21 cellular contexts compared by ENCODE assay signal in genomic region chr1:29500651-29501050, GRCh38.
A peak's percentile ranks its signal among the peaks of the same experiment; 100 is the strongest.
DNase-seq lines count a peak whose midpoint lies in the region; ATAC-seq and TF ChIP-seq lines count a peak whose summit lies in the region.
"Had no signal": no experiment of that assay in that cellular context is flagged by ENCODE, and none has a peak within 500 bp of the region (broad histone marks: within the 10 kb centered on the region; RNA-seq: fewer than 3 reads in every experiment).

No MANE protein-coding gene starts in this region.

- H3K27ac Mint-ChIP-seq in activated CD4-positive, alpha-beta memory T cell treated with anti-CD3 and anti-CD28 coated beads, Interleukin-2, amount 10 ng/mL, durations not matched to agents 7 days and 5 days, result no peak overlapping the region
- no peak overlapping the region for H3K27ac Mint-ChIP-seq in activated CD4-positive, alpha-beta memory T cell treated with anti-CD3 and anti-CD28 coated beads for 36 hours
- H3K27ac Mint-ChIP-seq in activated CD8-positive, alpha-beta memory T cell treated with anti-CD3 and anti-CD28 coated beads, Interleukin-2, amount 10 ng/mL, durations not matched to agents 7 days and 5 days, result no peak overlapping the region
- H3K27ac Mint-ChIP-seq: B cell; CD4-positive, CD25-positive, alpha-beta regulatory T cell had no signal

- H3K36me3 ChIP-seq in gastroesophageal sphincter, result no peaks in the 10 kb centered on the region
- H3K36me3 ChIP-seq: SJCRH30 had no signal

- no peak for ATAC-seq in activated CD8-positive, alpha-beta memory T cell treated with anti-CD3 and anti-CD28 coated beads, Interleukin-2, amount 10 ng/mL, durations not matched to agents 7 days and 5 days
- ATAC-seq in GM18858 (IDR thresholded peaks at IDR 0.05; ENCODE audit: unreplicated experiment) (no peak), gastroesophageal sphincter (no peak)
- ATAC-seq: K562, PC-3 had no signal

- H3K9me3 ChIP-seq in iPS-18c (ENCODE audit: control insufficient read depth, insufficient read depth, low read length), result no peaks in the 10 kb centered on the region
- H3K9me3 ChIP-seq in gastroesophageal sphincter, result peaks cover 0 to 16% (median 0%) of the 10 kb centered on the region in 3 donors
- H3K9me3 ChIP-seq: Caco-2, SJCRH30 had no signal

- TF ChIP-seq CTCF in gastroesophageal sphincter (IDR thresholded peaks at IDR 0.05), result no peak

- no peaks in the 10 kb centered on the region for H3K36me3 Mint-ChIP-seq in activated CD4-positive, alpha-beta memory T cell treated with anti-CD3 and anti-CD28 coated beads, Interleukin-2, amount 10 ng/mL, durations not matched to agents 7 days and 5 days (ENCODE audit: low read depth)
- no peaks in the 10 kb centered on the region for H3K36me3 Mint-ChIP-seq in activated CD4-positive, alpha-beta memory T cell treated with anti-CD3 and anti-CD28 coated beads for 36 hours
- no peaks in the 10 kb centered on the region for H3K36me3 Mint-ChIP-seq in activated CD8-positive, alpha-beta memory T cell treated with anti-CD3 and anti-CD28 coated beads, Interleukin-2, amount 10 ng/mL, durations not matched to agents 7 days and 5 days
- H3K36me3 Mint-ChIP-seq: CD4-positive, CD25-positive, alpha-beta regulatory T cell had no signal

- POLR2A ChIA-PET in activated CD4-positive, alpha-beta memory T cell treated with anti-CD3 and anti-CD28 coated beads, Interleukin-2, amount 10 ng/mL, durations not matched to agents 7 days and 5 days (lab: Charles Lee), result no interaction called here
- POLR2A ChIA-PET in activated CD4-positive, alpha-beta memory T cell treated with anti-CD3 and anti-CD28 coated beads for 36 hours (lab: Charles Lee), result no interaction called here

- H3K9me3 Mint-ChIP-seq in activated CD4-positive, alpha-beta memory T cell treated with anti-CD3 and anti-CD28 coated beads, Interleukin-2, amount 10 ng/mL, durations not matched to agents 7 days and 5 days, result no peaks in the 10 kb centered on the region
- H3K9me3 Mint-ChIP-seq in activated CD4-positive, alpha-beta memory T cell treated with anti-CD3 and anti-CD28 coated beads for 36 hours, result peaks cover 10% of the 10 kb centered on the region
- no peaks in the 10 kb centered on the region for H3K9me3 Mint-ChIP-seq in activated CD8-positive, alpha-beta memory T cell treated with anti-CD3 and anti-CD28 coated beads, Interleukin-2, amount 10 ng/mL, durations not matched to agents 7 days and 5 days (ENCODE audit: low read depth)

- DNase-seq in activated CD4-positive, alpha-beta memory T cell treated with anti-CD3 and anti-CD28 coated beads, Interleukin-2, amount 10 ng/mL, durations not matched to agents 7 days and 5 days, result peak; percentile 14
- no peak for DNase-seq in activated CD4-positive, alpha-beta memory T cell treated with anti-CD3 and anti-CD28 coated beads for 36 hours
- DNase-seq in activated CD8-positive, alpha-beta memory T cell treated with anti-CD3 and anti-CD28 coated beads, Interleukin-2, amount 10 ng/mL, durations not matched to agents 7 days and 5 days, result peak; percentile 38
- DNase-seq in posterior vena cava (ENCODE audit: low spot score) (peak; percentile 57), DMS 273 (lab: John Stamatoyannopoulos, UW; ENCODE audit: unreplicated experiment) (no peak)
- DNase-seq: Caco-2; CD4-positive, CD25-positive, alpha-beta regulatory T cell; DMS79; GOT3; MV-4-11; NCI-H1417 treated with DMSO at 0.1 percent for 48 hours; NCI-H2029 treated with DMSO at 0.1 percent for 48 hours; NCI-H748 treated with DMSO at 0.1 percent for 48 hours; PC-3; SJCRH30 had no signal

- CTCF ChIA-PET in activated CD4-positive, alpha-beta memory T cell treated with anti-CD3 and anti-CD28 coated beads, Interleukin-2, amount 10 ng/mL, durations not matched to agents 7 days and 5 days (lab: Charles Lee), result no interaction called here
- CTCF ChIA-PET in activated CD4-positive, alpha-beta memory T cell treated with anti-CD3 and anti-CD28 coated beads for 36 hours (lab: Charles Lee), result no interaction called here
- CTCF ChIA-PET in activated CD8-positive, alpha-beta memory T cell treated with anti-CD3 and anti-CD28 coated beads, Interleukin-2, amount 10 ng/mL, durations not matched to agents 7 days and 5 days (lab: Charles Lee), result no interaction called here

- peaks cover 67% of the 10 kb centered on the region for H3K27me3 ChIP-seq in gastroesophageal sphincter
- H3K27me3 ChIP-seq: SJCRH30 had no signal

- no peaks in the 10 kb centered on the region for H3K27me3 Mint-ChIP-seq in activated CD4-positive, alpha-beta memory T cell treated with anti-CD3 and anti-CD28 coated beads, Interleukin-2, amount 10 ng/mL, durations not matched to agents 7 days and 5 days
- H3K27me3 Mint-ChIP-seq in activated CD4-positive, alpha-beta memory T cell treated with anti-CD3 and anti-CD28 coated beads for 36 hours, result peaks cover 34% of the 10 kb centered on the region
- H3K27me3 Mint-ChIP-seq in activated CD8-positive, alpha-beta memory T cell treated with anti-CD3 and anti-CD28 coated beads, Interleukin-2, amount 10 ng/mL, durations not matched to agents 7 days and 5 days, result peaks cover 4% of the 10 kb centered on the region

- TF ChIP-seq POLR2A in gastroesophageal sphincter (IDR thresholded peaks at IDR 0.05), result no peak

- peaks cover 0 to 13% (median 0%) of the 10 kb centered on the region in 3 donors for H3K4me1 ChIP-seq in gastroesophageal sphincter
- H3K4me1 ChIP-seq: Caco-2, SJCRH30 had no signal

- H3K4me3 ChIP-seq in iPS-18c (ENCODE audit: insufficient read depth, low read depth, low read length), result 0 out of 2 replicates have a peak overlapping the region, but pooled peaks have one; percentile 4
- no peak overlapping the region for H3K4me3 ChIP-seq in gastroesophageal sphincter
- H3K4me3 ChIP-seq: K562, SJCRH30 had no signal

- intact Hi-C loops in activated CD4-positive, alpha-beta memory T cell treated with anti-CD3 and anti-CD28 coated beads for 36 hours (cut with micrococcal nuclease), result no loop called here
- intact Hi-C loops in posterior vena cava (cut with DNase I), result no loop called here

- H3K4me3 Mint-ChIP-seq in activated CD4-positive, alpha-beta memory T cell treated with anti-CD3 and anti-CD28 coated beads, Interleukin-2, amount 10 ng/mL, durations not matched to agents 7 days and 5 days, result no peak overlapping the region
- no peak overlapping the region for H3K4me3 Mint-ChIP-seq in activated CD4-positive, alpha-beta memory T cell treated with anti-CD3 and anti-CD28 coated beads for 36 hours
- no peak overlapping the region for H3K4me3 Mint-ChIP-seq in activated CD8-positive, alpha-beta memory T cell treated with anti-CD3 and anti-CD28 coated beads, Interleukin-2, amount 10 ng/mL, durations not matched to agents 7 days and 5 days
- H3K4me3 Mint-ChIP-seq: B cell; CD4-positive, CD25-positive, alpha-beta regulatory T cell had no signal

- WGBS in gastroesophageal sphincter (ENCODE audit: low coverage in 1 of 2), 2 donors, result 93 to 100% methylated on average over 1 to 5 of the region's 5 CpGs

- H3K4me1 Mint-ChIP-seq in activated CD4-positive, alpha-beta memory T cell treated with anti-CD3 and anti-CD28 coated beads, Interleukin-2, amount 10 ng/mL, durations not matched to agents 7 days and 5 days, result no peaks in the 10 kb centered on the region
- no peaks in the 10 kb centered on the region for H3K4me1 Mint-ChIP-seq in activated CD4-positive, alpha-beta memory T cell treated with anti-CD3 and anti-CD28 coated beads for 36 hours (ENCODE audit: low read depth)
- no peaks in the 10 kb centered on the region for H3K4me1 Mint-ChIP-seq in activated CD8-positive, alpha-beta memory T cell treated with anti-CD3 and anti-CD28 coated beads, Interleukin-2, amount 10 ng/mL, durations not matched to agents 7 days and 5 days
- H3K4me1 Mint-ChIP-seq: B cell; CD4-positive, CD25-positive, alpha-beta regulatory T cell had no signal

- H3K27ac ChIP-seq in gastroesophageal sphincter, result no peak overlapping the region
- H3K27ac ChIP-seq: 22Rv1, SJCRH30 had no signal

- TF ChIP-seq EP300 in gastroesophageal sphincter (IDR thresholded peaks at IDR 0.05), result no peak

Comparison
In these comparisons a context has a peak if more than half of its experiments do, and no peak if none do; other contexts are left out.
1. DNase-seq: peak in activated CD4-positive, alpha-beta memory T cell treated with anti-CD3 and anti-CD28 coated beads, Interleukin-2, amount 10 ng/mL, durations not matched to agents 7 days and 5 days (single experiment), activated CD8-positive, alpha-beta memory T cell treated with anti-CD3 and anti-CD28 coated beads, Interleukin-2, amount 10 ng/mL, durations not matched to agents 7 days and 5 days (single experiment) and posterior vena cava (single experiment); none in activated CD4-positive, alpha-beta memory T cell treated with anti-CD3 and anti-CD28 coated beads for 36 hours (single experiment) and DMS 273 (single experiment).